In genomic region chr2:89048138-89049066, GRCh38 we compare ENCODE assay signal across 8 cellular contexts.
DNase-seq lines count a peak whose midpoint lies in the region; ATAC-seq and TF ChIP-seq lines count a peak whose summit lies in the region.
"Not testable (repeated sequence)": the region's sequence is repeated elsewhere in the genome, so short reads cannot be mapped to it uniquely, and the experiment has no call there.

No MANE protein-coding gene starts in this region.

- H3K27ac ChIP-seq in WERI-Rb-1, esophagus squamous epithelium, right lobe of liver: not testable (repeated sequence)

- H3K4me3 ChIP-seq in Caco-2 (ENCODE audit: low read depth, low read length); WERI-Rb-1 (ENCODE audit: low read depth, low read length); esophagus squamous epithelium; right lobe of liver: not testable (repeated sequence)

- ATAC-seq in GM21367 (IDR thresholded peaks at IDR 0.05; ENCODE audit: unreplicated experiment), result peak; percentile 81
- peak; percentile 81 to 95 (median 92) for ATAC-seq in right lobe of liver
- ATAC-seq in stimulated activated naive CD8-positive, alpha-beta T cell treated with anti-CD3 and anti-CD28 coated beads, Interleukin-15, amount 100 ng/mL, for 72 hours, result peak; percentile 72

- TF ChIP-seq CTCF in Caco-2 (IDR thresholded peaks at IDR 0.05; ENCODE audit: insufficient read depth in 1 of 2, low read depth in 1 of 2, low read length in 1 of 2, severe bottlenecking in 1 of 2, unreplicated experiment in 1 of 2), result peak; percentile 52 to 84
- peak; percentile 54 for TF ChIP-seq CTCF in WERI-Rb-1 (IDR thresholded peaks at IDR 0.05; ENCODE audit: low read depth, low read length)
- TF ChIP-seq CTCF in esophagus squamous epithelium (IDR thresholded peaks at IDR 0.05), result peak; percentile 17 to 37 (median 31)
- peak; percentile 46 to 81 (median 68) for TF ChIP-seq CTCF in right lobe of liver (IDR thresholded peaks at IDR 0.05)

- H3K4me1 Mint-ChIP-seq in Caco-2 (ENCODE audit: low read depth, unreplicated experiment); stimulated activated naive CD8-positive, alpha-beta T cell treated with anti-CD3 and anti-CD28 coated beads, Interleukin-15, amount 100 ng/mL, for 72 hours: not testable (repeated sequence)

- not testable (repeated sequence) for H3K27me3 ChIP-seq in Caco-2 (replicated peaks; ENCODE audit: control insufficient read depth, insufficient read depth, low read length); WERI-Rb-1 (ENCODE audit: insufficient read depth, low read depth, severe bottlenecking); esophagus squamous epithelium; right lobe of liver

- H3K9me3 Mint-ChIP-seq in Caco-2 (ENCODE audit: unreplicated experiment); stimulated activated naive CD8-positive, alpha-beta T cell treated with anti-CD3 and anti-CD28 coated beads, Interleukin-15, amount 100 ng/mL, for 72 hours: not testable (repeated sequence)

- DNase-seq in Caco-2 (peak; percentile 39 to 55), HT1080 (ENCODE audit: low read depth) (peak; percentile 62), NCI-H526 treated with DMSO at 0.1 percent for 48 hours (lab: John Stamatoyannopoulos, UW) (peak; percentile 75), WERI-Rb-1 (peak; percentile 11)
- not testable (repeated sequence) for DNase-seq in esophagus squamous epithelium (lab: John Stamatoyannopoulos, UW); right lobe of liver
- peak; percentile 9 to 10 for DNase-seq in stimulated activated naive CD8-positive, alpha-beta T cell treated with anti-CD3 and anti-CD28 coated beads, Interleukin-15, amount 100 ng/mL, for 72 hours

- H3K4me3 Mint-ChIP-seq in Caco-2 (ENCODE audit: unreplicated experiment); stimulated activated naive CD8-positive, alpha-beta T cell treated with anti-CD3 and anti-CD28 coated beads, Interleukin-15, amount 100 ng/mL, for 72 hours: not testable (repeated sequence)

- not testable (repeated sequence) for BruUV-seq in Caco-2 (replicated peaks; lab: Mats Ljungman, UMichigan)

- not testable (repeated sequence) for H3K9me3 ChIP-seq in Caco-2; WERI-Rb-1 (ENCODE audit: severe bottlenecking); esophagus squamous epithelium; right lobe of liver

- not testable (repeated sequence) for H3K36me3 Mint-ChIP-seq in Caco-2 (ENCODE audit: insufficient read depth, unreplicated experiment)

- intact Hi-C loops in Caco-2 (cut with micrococcal nuclease; ENCODE audit: unreplicated experiment); esophagus squamous epithelium (cut with DNase I); right lobe of liver (cut with DNase I): not testable (repeated sequence)

- H3K36me3 ChIP-seq in Caco-2 (ENCODE audit: control insufficient read depth, insufficient read depth, low read length); WERI-Rb-1; esophagus squamous epithelium; right lobe of liver: not testable (repeated sequence)

- TF ChIP-seq POLR2A in esophagus squamous epithelium (IDR thresholded peaks at IDR 0.05); right lobe of liver (IDR thresholded peaks at IDR 0.05): not testable (repeated sequence)

- WGBS in esophagus squamous epithelium, 2 donors, result 58 to 61% methylated on average over 1 to 2 of the region's 3 CpGs
- 14% methylated on average over 1 of the region's 3 CpGs for WGBS in right lobe of liver (ENCODE audit: insufficient coverage, low coverage, low lambda C conversion rate, missing lambda C conversion rate)

- not testable (repeated sequence) for H3K27ac Mint-ChIP-seq in Caco-2 (ENCODE audit: unreplicated experiment); stimulated activated naive CD8-positive, alpha-beta T cell treated with anti-CD3 and anti-CD28 coated beads, Interleukin-15, amount 100 ng/mL, for 72 hours

- not testable (repeated sequence) for H3K27me3 Mint-ChIP-seq in Caco-2 (ENCODE audit: insufficient read depth, unreplicated experiment); stimulated activated naive CD8-positive, alpha-beta T cell treated with anti-CD3 and anti-CD28 coated beads, Interleukin-15, amount 100 ng/mL, for 72 hours

- H3K4me1 ChIP-seq in Caco-2, esophagus squamous epithelium, right lobe of liver: not testable (repeated sequence)

- CTCF ChIA-PET in Caco-2 (lab: Charles Lee), result not testable (repeated sequence)

- POLR2A ChIA-PET in Caco-2 (lab: Charles Lee), result not testable (repeated sequence)
